ENCODE assay signal across 9 cellular contexts in the genomic region with DNA sequence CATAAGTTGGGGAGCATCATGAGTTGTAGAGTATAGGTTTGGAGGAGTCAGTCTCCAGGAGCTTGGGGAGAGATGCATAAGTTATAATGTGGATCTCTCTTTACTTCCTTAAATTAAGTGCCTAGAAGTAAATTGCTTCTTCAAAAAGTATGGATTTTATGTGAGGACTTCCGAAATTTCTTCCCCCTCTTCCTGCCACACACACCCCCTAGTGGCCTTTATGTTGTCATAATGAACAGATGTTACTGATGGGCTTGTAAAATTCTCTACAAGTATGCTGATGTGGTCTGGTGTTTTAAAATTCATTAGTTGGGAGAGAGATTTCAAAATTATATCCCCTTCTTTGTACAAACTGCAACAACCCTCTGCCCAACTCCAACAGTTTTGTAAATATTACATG. TPM values are rescaled to one million over a fixed set of nuclear protein-coding genes. Genes with fewer than 3 reads are reported as not detected.
DNase-seq lines count a peak whose midpoint lies in the region; ATAC-seq and TF ChIP-seq lines count a peak whose summit lies in the region.
"Had no signal": no experiment of that assay in that cellular context is flagged by ENCODE, and none has a peak within 500 bp of the region (broad histone marks: within the 10 kb centered on the region; RNA-seq: fewer than 3 reads in every experiment).

No MANE protein-coding gene starts in this region.

- H3K4me2 ChIP-seq in DOHH2 (ENCODE audit: low read length) = peak overlapping the region; percentile 43

- DNase-seq in NAMALWA (ENCODE audit: low spot score) (peak; percentile 57), breast epithelium (ENCODE audit: low spot score in 2 of 2) (no peak), neural crest cell (ENCODE audit: low read depth, low spot score) (no peak), COLO668 (lab: John Stamatoyannopoulos, UW; ENCODE audit: unreplicated experiment) (no peak), NCI-H226 (no peak), NCI-H1048 (lab: John Stamatoyannopoulos, UW) (no peak)

- H3K27ac Mint-ChIP-seq in neural crest cell (ENCODE audit: unreplicated experiment) = no peak overlapping the region

- no peaks in the 10 kb centered on the region for H3K9me2 ChIP-seq in DOHH2 (replicated peaks; ENCODE audit: control insufficient read depth, low read length)

- H3K4me1 ChIP-seq in DOHH2 (ENCODE audit: control insufficient read depth, low read length) (peaks cover 34% of the 10 kb centered on the region), breast epithelium (peaks cover 0 to 6% of the 10 kb centered on the region in 2 donors)

- no peak for ATAC-seq in HG02884 (IDR thresholded peaks at IDR 0.05; ENCODE audit: unreplicated experiment)

- H3K27ac ChIP-seq in DOHH2 (ENCODE audit: low read depth, low read length) (no peak overlapping the region), breast epithelium (no peak overlapping the region)

- peaks cover 2% of the 10 kb centered on the region for H3K9me3 Mint-ChIP-seq in neural crest cell
- H3K9me3 Mint-ChIP-seq: central memory CD8-positive, alpha-beta T cell had no signal

- H3K36me3 Mint-ChIP-seq in neural crest cell (ENCODE audit: low read depth) = no peaks in the 10 kb centered on the region

- H3K79me2 ChIP-seq in DOHH2 (ENCODE audit: control insufficient read depth, low read length) = peaks cover 27% of the 10 kb centered on the region

- H3K4me1 Mint-ChIP-seq in neural crest cell = peaks cover 29% of the 10 kb centered on the region

- H3K27me3 Mint-ChIP-seq in neural crest cell (ENCODE audit: low read depth) = peaks cover 19% of the 10 kb centered on the region
- H3K27me3 Mint-ChIP-seq: central memory CD8-positive, alpha-beta T cell had no signal

- intact Hi-C loops in breast epithelium (cut with DNase I; ENCODE audit: low total_unique reads) = no loop called here

- H3K9me3 ChIP-seq in DOHH2 (ENCODE audit: control insufficient read depth, insufficient read depth, low read length) (no peaks in the 10 kb centered on the region; the same call in 1 of the 2 replicates), breast epithelium (no peaks in the 10 kb centered on the region)

- H3K4me3 ChIP-seq in DOHH2 (ENCODE audit: low read length) = peak overlapping the region; percentile 14; the same call in 1 of the 2 replicates
- no peak overlapping the region for H3K4me3 ChIP-seq in breast epithelium

- H3K36me3 ChIP-seq in DOHH2 (ENCODE audit: control insufficient read depth, low read length) (peaks cover 12% of the 10 kb centered on the region), breast epithelium (no peaks in the 10 kb centered on the region)

- H4K20me1 ChIP-seq in DOHH2 (ENCODE audit: control insufficient read depth, insufficient read depth, low read depth, low read length) = peaks cover 12% of the 10 kb centered on the region; the same call in 1 of the 2 replicates

- H3K4me3 Mint-ChIP-seq in neural crest cell = peak overlapping the region; percentile 66
- H3K4me3 Mint-ChIP-seq: central memory CD8-positive, alpha-beta T cell had no signal

- TF ChIP-seq CTCF in DOHH2 (IDR thresholded peaks at IDR 0.05; ENCODE audit: low read depth, low read length, poor library complexity, severe bottlenecking) = peak; percentile 70
- TF ChIP-seq CTCF in breast epithelium (IDR thresholded peaks at IDR 0.05) = peak in 2 of 3 donors; percentile 14 to 26
- peak; percentile 62 for TF ChIP-seq CTCF in neural crest cell (conservative IDR thresholded peaks at IDR 0.05)

- H3K27me3 ChIP-seq in DOHH2 (ENCODE audit: control insufficient read depth, low read length) = no peaks in the 10 kb centered on the region
- no peaks in the 10 kb centered on the region for H3K27me3 ChIP-seq in breast epithelium

- TF ChIP-seq POLR2A in breast epithelium (IDR thresholded peaks at IDR 0.05) = no peak

- no peaks in the 10 kb centered on the region; the same call in 1 of the 2 replicates for H3F3A ChIP-seq in DOHH2 (ENCODE audit: control insufficient read depth, insufficient read depth)

RNA-seq across cellular contexts. Expression of gene METTL14, which starts 2.3 kb away (rescaled TPM):
- total RNA-seq in breast epithelium (10 to 100 TPM; 39.4 to 72.4 (median 42.0) TPM), neural crest cell (53.6 and 58.1 TPM in 2 replicates)

Comparison
In these comparisons a context has a peak if more than half of its experiments do, and no peak if none do; other contexts are left out.
1. CTCF ChIP-seq: peak in every context shown above with its lines; median percentile 70 in DOHH2; 62 in neural crest cell; 20 in breast epithelium.